ENCODE assay signal across 8 cellular contexts in the genomic region with DNA sequence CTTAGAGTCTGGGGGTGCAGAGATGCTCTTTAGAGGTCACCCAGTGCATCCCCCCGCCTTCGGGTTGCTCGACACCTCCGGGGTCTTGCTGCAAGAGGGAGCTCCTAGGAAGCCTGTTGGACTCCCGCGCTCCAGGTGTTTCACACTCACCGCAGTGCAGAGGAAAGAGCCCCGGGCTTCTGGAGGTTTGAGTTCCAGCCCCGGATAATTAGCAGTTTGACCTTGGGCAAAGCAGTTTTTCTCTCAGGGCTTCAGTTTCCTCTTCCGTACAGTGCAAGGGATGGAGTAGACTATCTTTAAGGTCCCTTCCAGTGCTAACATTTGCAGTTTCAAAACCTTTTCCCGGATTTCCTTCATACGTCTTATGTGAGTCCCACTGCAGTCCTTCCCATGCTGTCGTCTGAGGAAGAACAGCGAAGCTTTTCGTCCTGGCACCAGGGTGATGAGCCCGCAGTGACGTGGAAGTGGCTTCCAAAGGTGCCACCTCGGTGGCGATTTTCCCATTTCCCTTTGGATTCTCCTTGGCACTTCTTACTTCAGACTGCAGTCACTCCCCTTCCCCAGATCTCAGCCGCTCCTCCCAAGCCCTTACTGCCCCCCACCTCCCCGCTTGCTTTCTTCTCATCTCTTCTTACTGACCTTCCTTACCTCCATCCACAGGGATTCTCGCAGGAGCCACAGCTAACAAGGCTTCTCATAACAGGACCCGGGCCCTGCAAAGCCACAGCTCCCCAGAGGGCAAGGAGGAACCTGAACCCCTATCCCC. TPM values are rescaled to one million over a fixed set of nuclear protein-coding genes. Genes with fewer than 3 reads are reported as not detected.
DNase-seq lines count a peak whose midpoint lies in the region; ATAC-seq and TF ChIP-seq lines count a peak whose summit lies in the region.

No MANE protein-coding gene starts in this region.

- no peaks in the 10 kb centered on the region for H3K9me3 ChIP-seq in SJSA1 (replicated peaks)

- H3K4me3 ChIP-seq in SJSA1 (peak overlapping the region; percentile 62), fibroblast of mammary gland (ENCODE audit: control insufficient read depth, low read depth, low read length) (peak overlapping the region; percentile 94)

- no peak for ATAC-seq in HG03097 (IDR thresholded peaks at IDR 0.05; ENCODE audit: low FRiP score, unreplicated experiment)

- DNase-seq in NCI-H748 (lab: John Stamatoyannopoulos, UW; ENCODE audit: unreplicated experiment): peak; percentile 49
- DNase-seq in NCI-H748 treated with DMSO at 0.1 percent for 48 hours (lab: John Stamatoyannopoulos, UW): no peak
- DNase-seq in SJSA1 (ENCODE audit: low read depth in 1 of 2, low spot score in 2 of 2): no peak
- DNase-seq in fibroblast of mammary gland (ENCODE audit: low read depth): no peak
- DNase-seq in progenitor cell of endocrine pancreas (ENCODE audit: low spot score, unreplicated experiment): no peak
- no peak for DNase-seq in activated CD4-positive, CD25-positive, alpha-beta regulatory T cell (lab: John Stamatoyannopoulos, UW)
- DNase-seq in NCI-H2081 (lab: John Stamatoyannopoulos, UW): no peak

- H3K36me3 ChIP-seq in SJSA1: peaks cover 60% of the 10 kb centered on the region

- no peaks in the 10 kb centered on the region for H3K27me3 ChIP-seq in SJSA1 (replicated peaks)

- no peak overlapping the region for H3K27ac ChIP-seq in SJSA1

- H3K27ac Mint-ChIP-seq in progenitor cell of endocrine pancreas: peak overlapping the region; percentile 97

- H3K27me3 Mint-ChIP-seq in progenitor cell of endocrine pancreas: no peaks in the 10 kb centered on the region

- H3K4me1 Mint-ChIP-seq in progenitor cell of endocrine pancreas (ENCODE audit: low read depth): peaks cover 19% of the 10 kb centered on the region

- peak overlapping the region; percentile 94 for H3K4me3 Mint-ChIP-seq in progenitor cell of endocrine pancreas (ENCODE audit: low read depth)

- TF ChIP-seq CTCF in fibroblast of mammary gland (conservative IDR thresholded peaks at IDR 0.05; ENCODE audit: control insufficient read depth, insufficient read depth, low read depth, low read length) (no peak), progenitor cell of endocrine pancreas (IDR thresholded peaks at IDR 0.05; ENCODE audit: unreplicated experiment) (no peak)

- peaks cover 15% of the 10 kb centered on the region for H3K36me3 Mint-ChIP-seq in progenitor cell of endocrine pancreas (ENCODE audit: insufficient read depth)

- no peaks in the 10 kb centered on the region for H3K9me3 Mint-ChIP-seq in progenitor cell of endocrine pancreas (ENCODE audit: low read depth)

- H3K4me1 ChIP-seq in SJSA1 (replicated peaks): peaks cover 22% of the 10 kb centered on the region

RNA-seq across cellular contexts. Expression of gene PNKD, which starts 0.6 kb away (rescaled TPM):
- 57.7 and 63.2 TPM in 2 replicates for total RNA-seq in SJSA1 (2014; rRNA removed; shearing (Covaris generic))
- total RNA-seq in progenitor cell of endocrine pancreas: 54.3 and 54.5 TPM in 2 replicates

RNA-seq across cellular contexts. Expression of gene AAMP, which starts 1.0 kb away (rescaled TPM):
- total RNA-seq in SJSA1 (2014; rRNA removed; shearing (Covaris generic)): 184 and 231 TPM in 2 replicates
- 79.2 and 85.2 TPM in 2 replicates for total RNA-seq in progenitor cell of endocrine pancreas

RNA-seq across cellular contexts. Expression of gene GPBAR1, which starts 10.1 kb away (rescaled TPM):
- total RNA-seq in SJSA1 (2014; rRNA removed; shearing (Covaris generic)): 0.89 TPM in 1 of 2 replicates, not detected in the other
- total RNA-seq in progenitor cell of endocrine pancreas: 9.1 and 9.7 TPM in 2 replicates

RNA-seq across cellular contexts. Expression of gene TMBIM1, which starts 21.4 kb away (rescaled TPM):
- total RNA-seq in SJSA1 (2014; rRNA removed; shearing (Covaris generic)): 76.0 and 86.5 TPM in 2 replicates
- total RNA-seq in progenitor cell of endocrine pancreas: 131 and 137 TPM in 2 replicates

RNA-seq across cellular contexts. Expression of gene ARPC2, which starts 53.9 kb away (rescaled TPM):
- total RNA-seq in SJSA1 (2014; rRNA removed; shearing (Covaris generic)): 490 and 702 TPM in 2 replicates
- total RNA-seq in progenitor cell of endocrine pancreas: 153 and 160 TPM in 2 replicates
